In genomic region chr15:38796589-38796988, GRCh38 we compare ENCODE assay signal across 1 cellular context.
TF ChIP-seq lines count a peak whose summit lies in the region.

No MANE protein-coding gene starts in this region.

TF ChIP-seq in H1, 55 proteins besides CTCF, POLR2A, EP300 and RAD21 (continued from another document):
- peak; percentile 70; the same call in 1 of the 2 replicates for TF ChIP-seq CEBPB (IDR thresholded peaks at IDR 0.05; ENCODE audit: low read depth, low read length)
TF ChIP-seq in H1: peak in this region for 1.
